1 cellular context compared by ENCODE assay signal in the genomic region with DNA sequence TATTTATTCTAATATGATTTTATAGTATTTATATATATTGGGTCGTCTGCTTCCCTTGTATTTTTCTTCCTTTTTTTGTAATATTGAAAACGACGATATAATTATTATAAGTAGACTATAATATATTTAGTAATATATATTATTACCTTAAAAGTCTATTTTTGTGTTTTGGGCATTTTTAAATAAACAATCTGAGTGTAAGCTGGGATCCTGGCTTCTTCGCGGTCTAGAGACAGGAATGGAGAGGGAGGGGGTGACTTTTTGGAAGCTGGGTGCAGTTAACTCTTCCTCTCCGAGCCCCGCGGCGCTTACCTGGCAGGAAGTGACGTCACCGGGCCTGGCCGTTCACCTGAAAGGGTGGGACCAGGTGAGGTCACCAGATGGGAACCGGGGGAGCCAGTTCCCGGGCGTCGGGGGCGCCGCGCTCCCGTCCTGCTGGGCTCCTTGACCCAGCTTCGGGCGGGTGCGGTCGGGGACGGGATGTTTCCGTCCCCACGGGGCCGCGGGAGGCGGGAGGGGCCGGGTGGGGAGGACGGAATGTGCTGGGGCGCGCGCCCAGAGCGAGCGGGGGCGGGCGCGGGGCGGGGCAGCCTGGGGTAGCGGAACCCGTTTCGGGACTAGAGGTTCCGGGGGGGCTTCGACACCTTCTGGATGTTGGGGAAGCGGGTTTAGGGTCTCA.
TF ChIP-seq lines count a peak whose summit lies in the region.

No MANE protein-coding gene starts in this region.

TF ChIP-seq in WTC11, 78 proteins besides CTCF, POLR2A, EP300 and RAD21:
- no peak for TF ChIP-seq HMGXB4 (CRISPR knock-in tag; IDR thresholded peaks at IDR 0.05)
- no peak for TF ChIP-seq ZNF138 (CRISPR knock-in tag; conservative IDR thresholded peaks at IDR 0.05)
- TF ChIP-seq JAZF1 (CRISPR knock-in tag; IDR thresholded peaks at IDR 0.05), result no peak
- 0 out of 2 replicates have a peak, but pooled peaks have one; percentile 59 for TF ChIP-seq JUN (CRISPR knock-in tag; IDR thresholded peaks at IDR 0.05)
- no peak for TF ChIP-seq NFYB (CRISPR knock-in tag; conservative IDR thresholded peaks at IDR 0.05; ENCODE audit: low read depth)
- TF ChIP-seq EMX1 (CRISPR knock-in tag; IDR thresholded peaks at IDR 0.05), result no peak
- TF ChIP-seq FOXK1 (CRISPR knock-in tag; IDR thresholded peaks at IDR 0.05), result 0 out of 2 replicates have a peak, but pooled peaks have one; percentile 38
- TF ChIP-seq IRF2 (CRISPR knock-in tag; IDR thresholded peaks at IDR 0.05; ENCODE audit: borderline replicate concordance, low read depth), result no peak
- TF ChIP-seq CREM (CRISPR knock-in tag; IDR thresholded peaks at IDR 0.05), result peak; percentile 92
- TF ChIP-seq SMAD4 (CRISPR knock-in tag; IDR thresholded peaks at IDR 0.05), result no peak
- TF ChIP-seq ARID4B (CRISPR knock-in tag; IDR thresholded peaks at IDR 0.05; ENCODE audit: borderline replicate concordance), result 0 out of 2 replicates have a peak, but pooled peaks have one; percentile 24
- TF ChIP-seq FOXP1 (CRISPR knock-in tag; IDR thresholded peaks at IDR 0.05; ENCODE audit: borderline replicate concordance), result peak; percentile 16; the same call in 1 of the 2 replicates
- TF ChIP-seq GABPB1 (CRISPR knock-in tag; IDR thresholded peaks at IDR 0.05), result 0 out of 2 replicates have a peak, but pooled peaks have one; percentile 48
- TF ChIP-seq MXD4 (CRISPR knock-in tag; IDR thresholded peaks at IDR 0.05; ENCODE audit: borderline replicate concordance), result no peak
- TF ChIP-seq SP1 (CRISPR knock-in tag; conservative IDR thresholded peaks at IDR 0.05), result peak; percentile 70
